Comparison of ENCODE assay signal across 16 cellular contexts in the genomic region with DNA sequence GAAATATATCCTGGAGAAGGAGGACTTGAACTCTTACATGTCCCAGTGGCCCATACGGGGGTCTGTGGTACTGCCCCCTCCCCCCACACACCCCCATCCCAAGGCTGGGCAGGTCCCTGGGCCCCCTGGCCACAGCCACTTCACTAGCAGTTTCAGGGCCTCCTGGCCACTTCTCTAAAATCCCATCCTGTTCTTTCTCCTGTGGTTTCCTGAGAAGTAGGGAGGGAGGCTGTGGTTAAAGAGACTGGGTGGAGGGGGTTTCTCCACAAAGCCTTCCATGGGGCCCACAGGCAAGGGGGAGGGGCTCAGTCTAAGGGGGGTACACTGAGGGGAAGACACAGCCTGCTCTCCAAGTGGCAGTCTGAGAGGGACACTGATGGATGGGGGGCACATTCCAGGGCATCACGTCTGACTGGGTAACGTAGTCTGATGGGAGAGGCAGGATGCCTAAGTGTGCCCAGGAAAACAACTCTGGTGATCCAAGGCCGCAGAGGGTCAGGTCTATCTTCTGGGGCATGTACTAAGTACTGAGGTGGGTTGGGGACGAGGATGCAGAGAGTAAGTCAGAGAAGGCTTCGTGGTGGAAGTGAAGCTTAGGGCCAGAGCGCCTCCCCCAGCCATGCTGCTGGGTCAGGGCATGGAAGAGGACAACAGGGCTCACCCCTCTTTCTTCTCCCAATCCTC. TPM values are rescaled to one million over a fixed set of nuclear protein-coding genes. Genes with fewer than 3 reads are reported as not detected.
A peak's percentile ranks its signal among the peaks of the same experiment; 100 is the strongest.
DNase-seq lines count a peak whose midpoint lies in the region; ATAC-seq, FAIRE-seq and TF ChIP-seq lines count a peak whose summit lies in the region.
"Had no signal": no experiment of that assay in that cellular context is flagged by ENCODE, and none has a peak within 500 bp of the region (broad histone marks: within the 10 kb centered on the region; RNA-seq: fewer than 3 reads in every experiment).

No MANE protein-coding gene starts in this region.

- no peaks in the 10 kb centered on the region for H3K36me3 ChIP-seq in right atrium auricular region
- H3K36me3 ChIP-seq in H1 (ENCODE audit: control insufficient read depth in 2 of 4, insufficient read depth in 4 of 4, low read length in 3 of 4): no peaks in the 10 kb centered on the region
- no peaks in the 10 kb centered on the region for H3K36me3 ChIP-seq in upper lobe of right lung
- H3K36me3 ChIP-seq in prostate gland: no peaks in the 10 kb centered on the region
- H3K36me3 ChIP-seq: cardiac muscle cell, ovary had no signal

- H3K14ac ChIP-seq in H1 (ENCODE audit: insufficient read length): no peak overlapping the region

- no peaks in the 10 kb centered on the region for H4K20me1 ChIP-seq in H1 (replicated peaks in 1 of 2; ENCODE audit: control insufficient read depth in 1 of 2, insufficient read depth in 2 of 2, low read length in 2 of 2)

- H3K27ac ChIP-seq in right atrium auricular region: no peak overlapping the region
- no peak overlapping the region for H3K27ac ChIP-seq in H1 (ENCODE audit: low read depth, low read length)
- H3K27ac ChIP-seq in upper lobe of right lung: no peak overlapping the region
- no peak overlapping the region for H3K27ac ChIP-seq in prostate gland
- H3K27ac ChIP-seq: cardiac muscle cell, ovary, SK-N-MC had no signal

- no peak for TF ChIP-seq RAD21 in H1 (IDR thresholded peaks at IDR 0.05 in 1 of 2, conservative IDR thresholded peaks at IDR 0.05 in 1 of 2; ENCODE audit: low read depth in 2 of 2, low read length in 2 of 2)

- TF ChIP-seq CTCF in right atrium auricular region (IDR thresholded peaks at IDR 0.05) (no peak), H1 (IDR thresholded peaks at IDR 0.05; ENCODE audit: control extremely low read depth in 1 of 3, insufficient read depth in 1 of 3, low read depth in 1 of 3, low read length in 3 of 3) (no peak), upper lobe of right lung (IDR thresholded peaks at IDR 0.05) (no peak), osteocyte (IDR thresholded peaks at IDR 0.05) (no peak), prostate gland (IDR thresholded peaks at IDR 0.05) (no peak)

- H3K23me2 ChIP-seq in H1 (ENCODE audit: low read depth, low read length): no peaks in the 10 kb centered on the region

- no peak for TF ChIP-seq EP300 in H1 (IDR thresholded peaks at IDR 0.05; ENCODE audit: borderline replicate concordance in 1 of 2, low read depth in 2 of 2, low read length in 2 of 2)

- no peak overlapping the region for H2BK15ac ChIP-seq in H1 (ENCODE audit: low read length)

- H3K27ac Mint-ChIP-seq in osteocyte (ENCODE audit: unreplicated experiment): no peak overlapping the region
- H3K27ac Mint-ChIP-seq: activated naive CD8-positive, alpha-beta T cell had no signal

- H3K4me1 ChIP-seq in right atrium auricular region: no peaks in the 10 kb centered on the region
- H3K4me1 ChIP-seq in H1 (replicated peaks in 1 of 4; ENCODE audit: control insufficient read depth in 3 of 4, insufficient read depth in 4 of 4, low read length in 3 of 4): peaks cover 0 to 11% (median 6%) of the 10 kb centered on the region in 4 experiments; a peak in 6 of 7 replicates
- H3K4me1 ChIP-seq in upper lobe of right lung: peaks cover 8% of the 10 kb centered on the region
- H3K4me1 ChIP-seq in prostate gland (replicated peaks): no peaks in the 10 kb centered on the region

- DNase-seq in left ventricle myocardium superior: no peak
- DNase-seq in right atrium auricular region (ENCODE audit: low spot score): no peak
- DNase-seq in NOMO-1 treated with DMSO at 0.1 percent for 48 hours (lab: John Stamatoyannopoulos, UW; ENCODE audit: unreplicated experiment): peak; percentile 92
- DNase-seq in H1 (ENCODE audit: low read depth in 1 of 2, low spot score in 2 of 2): no peak
- no peak for DNase-seq in upper lobe of right lung
- DNase-seq in NCI-H2227 treated with DMSO at 0.1 percent for 48 hours (lab: John Stamatoyannopoulos, UW): no peak
- no peak for DNase-seq in osteocyte (ENCODE audit: extremely low spot score, unreplicated experiment)
- no peak for DNase-seq in prostate gland (ENCODE audit: low spot score)
- DNase-seq: DMS 273 treated with DMSO at 0.1 percent for 48 hours, NCI-H2081 treated with DMSO at 0.1 percent for 48 hours, ovary had no signal

- H3K9me3 ChIP-seq in right atrium auricular region: no peaks in the 10 kb centered on the region
- H3K9me3 ChIP-seq in H1 (ENCODE audit: insufficient read depth in 2 of 2, low read depth in 1 of 2, low read length in 1 of 2): peaks cover under 1 to 3% of the 10 kb centered on the region in 2 experiments; a peak in 1 of 4 replicates
- H3K9me3 ChIP-seq in upper lobe of right lung: no peaks in the 10 kb centered on the region
- no peaks in the 10 kb centered on the region for H3K9me3 ChIP-seq in prostate gland
- H3K9me3 ChIP-seq: ovary had no signal

- intact Hi-C loops in left ventricle myocardium superior (cut with micrococcal nuclease) (no loop called here), upper lobe of right lung (cut with DNase I) (no loop called here), prostate gland (cut with DNase I) (no loop called here)

- H3K4me3 ChIP-seq in right atrium auricular region (no peak overlapping the region), H1 (ENCODE audit: extremely low read depth in 1 of 4, insufficient read depth in 2 of 4, low read depth in 3 of 4, low read length in 4 of 4) (no peak overlapping the region), upper lobe of right lung (no peak overlapping the region), prostate gland (no peak overlapping the region)
- H3K4me3 ChIP-seq: cardiac muscle cell, ovary, SK-N-MC had no signal

- peaks cover 5% of the 10 kb centered on the region for H3K9me3 Mint-ChIP-seq in osteocyte (ENCODE audit: unreplicated experiment)

- no peaks in the 10 kb centered on the region for H3K79me1 ChIP-seq in H1 (ENCODE audit: low read depth, low read length)

- no peak overlapping the region for H4K5ac ChIP-seq in H1 (ENCODE audit: insufficient read length, low read depth, low read length)

- no peaks in the 10 kb centered on the region for H3K27me3 Mint-ChIP-seq in osteocyte (ENCODE audit: unreplicated experiment)
- H3K27me3 Mint-ChIP-seq: activated naive CD8-positive, alpha-beta T cell had no signal

- H2BK20ac ChIP-seq in H1 (ENCODE audit: low read length): peak overlapping the region; percentile 61; the same call in 1 of the 2 replicates

- no peaks in the 10 kb centered on the region for H3K27me3 ChIP-seq in right atrium auricular region
- H3K27me3 ChIP-seq in H1 (replicated peaks in 1 of 4; ENCODE audit: control insufficient read depth in 3 of 4, extremely low read depth in 1 of 4, insufficient read depth in 3 of 4, low read length in 3 of 4): no peaks in the 10 kb centered on the region
- H3K27me3 ChIP-seq in upper lobe of right lung: no peaks in the 10 kb centered on the region
- no peaks in the 10 kb centered on the region for H3K27me3 ChIP-seq in prostate gland (replicated peaks; ENCODE audit: insufficient read depth)
- H3K27me3 ChIP-seq: cardiac muscle cell, ovary had no signal

- no peak overlapping the region for H2BK120ac ChIP-seq in H1 (replicated peaks; ENCODE audit: low read depth, low read length)

- H3K18ac ChIP-seq in H1 (ENCODE audit: extremely low read depth, low read length): no peak overlapping the region; the same call in 1 of the 2 replicates

- POLR2A ChIA-PET in H1 (lab: Charles Lee; ENCODE audit: partially characterized antibody): no interaction called here

- H3K4me1 Mint-ChIP-seq in osteocyte (ENCODE audit: unreplicated experiment): peaks cover 15% of the 10 kb centered on the region

- H4K8ac ChIP-seq in H1 (ENCODE audit: extremely low read depth, insufficient read depth, low read length): no peak overlapping the region

- H3K4ac ChIP-seq in H1 (replicated peaks; ENCODE audit: insufficient read length, low read depth, low read length): no peak overlapping the region

- H4K91ac ChIP-seq in H1 (replicated peaks; ENCODE audit: insufficient read length, low read length): no peak overlapping the region

- H3K79me2 ChIP-seq in H1 (ENCODE audit: control insufficient read depth in 1 of 2, insufficient read depth in 2 of 2, low read length in 2 of 2): no peaks in the 10 kb centered on the region

- H3K4me3 Mint-ChIP-seq in osteocyte (ENCODE audit: unreplicated experiment): no peak overlapping the region
- H3K4me3 Mint-ChIP-seq: activated naive CD8-positive, alpha-beta T cell had no signal

- TF ChIP-seq POLR2A in H1 (IDR thresholded peaks at IDR 0.05; ENCODE audit: control extremely low read depth in 1 of 2, low read depth in 2 of 2, low read length in 2 of 2) (no peak), prostate gland (IDR thresholded peaks at IDR 0.05) (no peak)

- H3K9ac ChIP-seq in H1 (replicated peaks in 1 of 4; ENCODE audit: extremely low read depth in 1 of 4, low read depth in 3 of 4, low read length in 3 of 4): no peak overlapping the region

- CTCF ChIA-PET in H1 (lab: Charles Lee; ENCODE audit: partially characterized antibody): interaction anchor here (0.7 kb wide), 1 partner anchor 80 kb away, joined by 4 read pairs; no protein-coding TSS in a partner anchor

- no peak overlapping the region for H3K4me2 ChIP-seq in H1 (ENCODE audit: insufficient read depth in 1 of 2, low read depth in 2 of 2, low read length in 2 of 2)

- ATAC-seq in left ventricle myocardium superior (peak; percentile 31), upper lobe of right lung (peak; percentile 47)

- no peak overlapping the region for H3K56ac ChIP-seq in H1 (replicated peaks; ENCODE audit: insufficient read length, low read depth, low read length)

- 97% methylated on average over 7 of the region's 7 CpGs; no CpG with 5 or more reads in 1 of the 2 experiments for WGBS in H1 (ENCODE audit: extremely low coverage in 1 of 2, insufficient coverage in 1 of 2, insufficient read length in 1 of 2, insufficient replicate concordance in 2 of 2, low coverage in 1 of 2, low lambda C conversion rate in 2 of 2, missing lambda C conversion rate in 1 of 2), 2 experiments
- WGBS in prostate gland: 86% methylated on average over 7 of the region's 7 CpGs

- no peak for FAIRE-seq in H1 (lab: Jason Lieb, UNC)
- FAIRE-seq: frontal cortex, H54 had no signal

- 0 out of 2 replicates have a peak overlapping the region, but pooled peaks have one; percentile 75 for H2BK12ac ChIP-seq in H1 (ENCODE audit: low read depth, low read length)

- H3K36me3 Mint-ChIP-seq in osteocyte (ENCODE audit: unreplicated experiment): no peaks in the 10 kb centered on the region
- H3K36me3 Mint-ChIP-seq: activated naive CD8-positive, alpha-beta T cell had no signal

- H3K23ac ChIP-seq in H1 (ENCODE audit: insufficient read length): no peak overlapping the region

- H2AFZ ChIP-seq in H1 (ENCODE audit: low read length): no peak overlapping the region

- no peak overlapping the region for H2BK5ac ChIP-seq in H1 (ENCODE audit: low read depth, low read length)

- no peak overlapping the region for H2AK5ac ChIP-seq in H1 (ENCODE audit: low read depth, low read length)

RNA-seq across cellular contexts. Expression of gene C15orf39, which starts 48.0 kb away (rescaled TPM):
- total RNA-seq in left ventricle myocardium superior (14.8 TPM), right atrium auricular region (10 to 100 TPM in 1 of 2 donors, 1 to 10 TPM in 1; 5.9 to 16.4 TPM), upper lobe of right lung (33.3 TPM), osteocyte (19.4 and 20.1 TPM in 2 replicates), prostate gland (10 to 100 TPM; 17.9 to 96.3 TPM)
- total RNA-seq in H1 (2021; fragmentation: NEBNext Ultra II Directional; extraction: Animal tissue kit (Norgen Biotek cat#: 25700)): 35.6 and 38.5 TPM in 2 replicates
- polyA plus RNA-seq in H1 (2011; rRNA removed): 13.8 and 18.9 TPM in 2 replicates
- 5.7 TPM for polyA plus RNA-seq in H1 (2011; cell fraction: cytosol; rRNA removed)
- 15.1 TPM for polyA plus RNA-seq in H1 (2011; cell fraction: nucleus; rRNA removed)
- polyA plus RNA-seq in H1 (2012, experiment 1 of 2): 17.6 to 27.7 TPM (median 24.3 TPM) in 4 replicates
- 24.9 TPM for polyA plus RNA-seq in H1 (2012, experiment 2 of 2)
- 23.9 TPM for polyA plus RNA-seq in H1 (2013, experiment 1 of 2)
- polyA plus RNA-seq in H1 (2013, experiment 2 of 2): 24.3 TPM
- 14.5 and 15.8 TPM in 2 replicates for polyA minus RNA-seq in H1 (2011; rRNA and poly(A)+ RNA removed)
- 23.3 TPM for polyA minus RNA-seq in H1 (2011; cell fraction: cytosol; rRNA and poly(A)+ RNA removed)
- 21.6 TPM for polyA minus RNA-seq in H1 (2011; cell fraction: nucleus; rRNA and poly(A)+ RNA removed)
